Comparison of ENCODE assay signal across 10 cellular contexts in genomic region chr11:59247535-59248227, GRCh38. TPM values are rescaled to one million over a fixed set of nuclear protein-coding genes. Genes with fewer than 3 reads are reported as not detected.
DNase-seq lines count a peak whose midpoint lies in the region; ATAC-seq and TF ChIP-seq lines count a peak whose summit lies in the region.
"Had no signal": no experiment of that assay in that cellular context is flagged by ENCODE, and none has a peak within 500 bp of the region (broad histone marks: within the 10 kb centered on the region; RNA-seq: fewer than 3 reads in every experiment).

No MANE protein-coding gene starts in this region.

- no peak overlapping the region for H3K4me3 ChIP-seq in foreskin fibroblast (ENCODE audit: low read depth in 1 of 2, low read length in 2 of 2)

- no peaks in the 10 kb centered on the region for H3K36me3 Mint-ChIP-seq in natural killer cell
- no peaks in the 10 kb centered on the region for H3K36me3 Mint-ChIP-seq in natural killer cell treated with Interleukin-12 subunit alpha and Interleukin-12 subunit beta and Interleukin-15 and Interleukin-18, amount 100 ng/mL, for 72 hours

- H3K4me1 Mint-ChIP-seq in natural killer cell = peaks cover 31 to 32% of the 10 kb centered on the region in 2 donors
- peaks cover 24 to 28% of the 10 kb centered on the region in 2 donors for H3K4me1 Mint-ChIP-seq in natural killer cell treated with Interleukin-12 subunit alpha and Interleukin-12 subunit beta and Interleukin-15 and Interleukin-18, amount 100 ng/mL, for 72 hours (ENCODE audit: low read depth in 2 of 2)

- peak overlapping the region; percentile 25 for H3K4me3 Mint-ChIP-seq in natural killer cell
- no peak overlapping the region for H3K4me3 Mint-ChIP-seq in natural killer cell treated with Interleukin-12 subunit alpha and Interleukin-12 subunit beta and Interleukin-15 and Interleukin-18, amount 100 ng/mL, for 72 hours
- H3K4me3 Mint-ChIP-seq: IgD-negative memory B cell had no signal

- H3K27ac Mint-ChIP-seq in natural killer cell = peak overlapping the region; percentile 33 to 59
- peak overlapping the region in 1 of 2 donors; percentile 9 for H3K27ac Mint-ChIP-seq in natural killer cell treated with Interleukin-12 subunit alpha and Interleukin-12 subunit beta and Interleukin-15 and Interleukin-18, amount 100 ng/mL, for 72 hours
- H3K27ac Mint-ChIP-seq: IgD-negative memory B cell had no signal

- TF ChIP-seq CTCF in natural killer cell (IDR thresholded peaks at IDR 0.05) (no peak), foreskin fibroblast (IDR thresholded peaks at IDR 0.05; ENCODE audit: low read depth, low read length) (no peak)

- H3K27me3 Mint-ChIP-seq in natural killer cell (ENCODE audit: low read depth in 2 of 2) = no peaks in the 10 kb centered on the region
- H3K27me3 Mint-ChIP-seq in natural killer cell treated with Interleukin-12 subunit alpha and Interleukin-12 subunit beta and Interleukin-15 and Interleukin-18, amount 100 ng/mL, for 72 hours = peaks cover 0 to 4% of the 10 kb centered on the region in 2 donors
- H3K27me3 Mint-ChIP-seq: IgD-negative memory B cell had no signal

- no peaks in the 10 kb centered on the region for H3K9me3 Mint-ChIP-seq in natural killer cell
- no peaks in the 10 kb centered on the region for H3K9me3 Mint-ChIP-seq in natural killer cell treated with Interleukin-12 subunit alpha and Interleukin-12 subunit beta and Interleukin-15 and Interleukin-18, amount 100 ng/mL, for 72 hours

- intact Hi-C loops in natural killer cell (cut with micrococcal nuclease) = no loop called here

- DNase-seq in natural killer cell (no peak), SIG-M5 treated with dmso at 0.1 percent for 504 hours (lab: John Stamatoyannopoulos, UW; ENCODE audit: unreplicated experiment) (peak; percentile 73), foreskin fibroblast (peak; percentile 39 to 60), HUDEP-2 (lab: John Stamatoyannopoulos, UW; ENCODE audit: unreplicated experiment in 76 of 76) (no peak)
- DNase-seq in natural killer cell treated with Interleukin-12 subunit alpha and Interleukin-12 subunit beta and Interleukin-15 and Interleukin-18, amount 100 ng/mL, for 72 hours (ENCODE audit: low spot score) = no peak
- DNase-seq: activated CD4-positive, CD25-positive, alpha-beta regulatory T cell had no signal

- peak in 2 of 3 donors; percentile 57 to 61 for ATAC-seq in natural killer cell
- ATAC-seq in natural killer cell treated with Interleukin-12 subunit alpha and Interleukin-12 subunit beta and Interleukin-15 and Interleukin-18, amount 100 ng/mL, for 72 hours = no peak
- ATAC-seq in HG02852 (IDR thresholded peaks at IDR 0.05; ENCODE audit: unreplicated experiment) = no peak
- ATAC-seq in HG03135 (IDR thresholded peaks at IDR 0.05; ENCODE audit: unreplicated experiment) = no peak
- no peak for ATAC-seq in GM19463 (IDR thresholded peaks at IDR 0.05; ENCODE audit: unreplicated experiment)

RNA-seq across cellular contexts. Expression of gene MPEG1, which starts 35.0 kb away (rescaled TPM):
- 10 to 100 TPM; 11.1 to 20.0 (median 19.6) TPM for total RNA-seq in natural killer cell
- total RNA-seq in natural killer cell treated with Interleukin-12 subunit alpha and Interleukin-12 subunit beta and Interleukin-15 and Interleukin-18, amount 100 ng/mL, for 72 hours = under 1 TPM in 1 of 2 donors, not detected in 1; 0.11 TPM

Comparison
In these comparisons a context has a peak if more than half of its experiments do, and no peak if none do; other contexts are left out.
1. ATAC-seq: peak in natural killer cell (2 of 3); none in natural killer cell treated with Interleukin-12 subunit alpha and Interleukin-12 subunit beta and Interleukin-15 and Interleukin-18, amount 100 ng/mL, for 72 hours (0 of 2), HG02852 (single experiment), HG03135 (single experiment) and GM19463 (single experiment).
2. RNA of gene MPEG1, which starts 35.0 kb away (total RNA-seq): 11.1 to 20.0 TPM in natural killer cell; 0.11 TPM in natural killer cell treated with Interleukin-12 subunit alpha and Interleukin-12 subunit beta and Interleukin-15 and Interleukin-18, amount 100 ng/mL, for 72 hours; every median in the first group is over 10 times any median in the second.
3. DNase-seq: peak in SIG-M5 treated with dmso at 0.1 percent for 504 hours (single experiment) and foreskin fibroblast (2 of 2); none in natural killer cell (single experiment), natural killer cell treated with Interleukin-12 subunit alpha and Interleukin-12 subunit beta and Interleukin-15 and Interleukin-18, amount 100 ng/mL, for 72 hours (single experiment) and HUDEP-2 (0 of 76).